11 cellular contexts compared by ENCODE assay signal in the genomic region with DNA sequence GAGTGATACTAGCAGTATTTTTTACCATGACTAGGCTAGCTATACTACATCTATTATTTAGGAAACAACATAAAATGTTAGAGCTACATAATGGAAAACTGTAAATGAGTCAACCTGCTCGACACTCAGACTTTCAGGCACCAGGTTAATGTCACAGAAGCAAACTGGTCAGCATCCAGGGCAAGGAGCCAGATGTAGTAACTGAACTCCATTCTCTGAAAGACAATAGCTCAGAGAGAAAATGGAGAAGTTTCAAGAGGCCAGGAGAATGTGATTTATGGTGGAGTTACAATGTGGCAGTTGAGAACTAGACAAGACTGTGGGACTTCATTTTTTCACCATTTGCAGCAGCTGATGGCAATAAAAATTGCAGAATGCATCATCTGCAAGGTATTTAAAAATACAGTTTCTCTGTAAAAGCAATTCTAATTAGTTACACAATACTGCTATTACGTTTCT.
DNase-seq lines count a peak whose midpoint lies in the region; ATAC-seq and TF ChIP-seq lines count a peak whose summit lies in the region.
"Had no signal": no experiment of that assay in that cellular context is flagged by ENCODE, and none has a peak within 500 bp of the region (broad histone marks: within the 10 kb centered on the region; RNA-seq: fewer than 3 reads in every experiment).

No MANE protein-coding gene starts in this region.

- no peak overlapping the region for H2AK5ac ChIP-seq in mesenchymal stem cell (ENCODE audit: low read length, severe bottlenecking)

- TF ChIP-seq POLR2A in tibial nerve (IDR thresholded peaks at IDR 0.05): no peak

- no peak overlapping the region for H3K14ac ChIP-seq in mesenchymal stem cell (ENCODE audit: low read length in 2 of 2)

- H3K27ac ChIP-seq in mesenchymal stem cell (ENCODE audit: low read length, poor library complexity, severe bottlenecking): no peak overlapping the region
- no peak overlapping the region for H3K27ac ChIP-seq in tibial nerve

- H3K27me3 ChIP-seq in mesenchymal stem cell (ENCODE audit: control insufficient read depth in 1 of 2, insufficient read depth in 1 of 2, low read length in 2 of 2) (no peaks in the 10 kb centered on the region), tibial nerve (no peaks in the 10 kb centered on the region)

- H3K79me1 ChIP-seq in mesenchymal stem cell (replicated peaks; ENCODE audit: low read length, poor library complexity, severe bottlenecking): no peaks in the 10 kb centered on the region

- TF ChIP-seq EP300 in tibial nerve (IDR thresholded peaks at IDR 0.05): no peak

- H3K4me1 ChIP-seq in mesenchymal stem cell (ENCODE audit: control insufficient read depth, insufficient read depth, low read depth, low read length) (no peaks in the 10 kb centered on the region), tibial nerve (no peaks in the 10 kb centered on the region)

- H3K4me3 ChIP-seq in mesenchymal stem cell (ENCODE audit: insufficient read depth in 1 of 2, low read depth in 1 of 2, low read length in 2 of 2): no peak overlapping the region
- no peak overlapping the region for H3K4me3 ChIP-seq in tibial nerve

- no peak overlapping the region for H4K8ac ChIP-seq in mesenchymal stem cell (ENCODE audit: low read length)

- H3K36me3 ChIP-seq in mesenchymal stem cell (ENCODE audit: control insufficient read depth in 1 of 2, insufficient read depth in 2 of 2, low read depth in 1 of 2, low read length in 2 of 2) (peaks cover 0 to 2% of the 10 kb centered on the region in 2 experiments), tibial nerve (no peaks in the 10 kb centered on the region)

- no peak overlapping the region for H3K9ac ChIP-seq in mesenchymal stem cell (ENCODE audit: low read length)

- no peak overlapping the region for H2BK120ac ChIP-seq in mesenchymal stem cell (ENCODE audit: low read depth, low read length)

- H3K23ac ChIP-seq in mesenchymal stem cell (ENCODE audit: low read length in 2 of 2): no peak overlapping the region

- TF ChIP-seq CTCF in tibial nerve (IDR thresholded peaks at IDR 0.05): no peak

- no peak overlapping the region for H2BK15ac ChIP-seq in mesenchymal stem cell (ENCODE audit: low read depth, poor library complexity, severe bottlenecking)

- peaks cover 24% of the 10 kb centered on the region for H3K9me3 ChIP-seq in mesenchymal stem cell (ENCODE audit: control insufficient read depth, low read length)
- H3K9me3 ChIP-seq in tibial nerve: peaks cover 0 to 28% (median 2%) of the 10 kb centered on the region in 4 donors

- no peak overlapping the region for H2AFZ ChIP-seq in mesenchymal stem cell (ENCODE audit: low read depth, low read length)

- no peak overlapping the region for H3K4ac ChIP-seq in mesenchymal stem cell (ENCODE audit: low read depth in 1 of 2, low read length in 2 of 2)

- H3K4me2 ChIP-seq in mesenchymal stem cell (ENCODE audit: low read length, poor library complexity, severe bottlenecking): no peak overlapping the region

- H2BK12ac ChIP-seq in mesenchymal stem cell (ENCODE audit: low read length in 2 of 2): no peak overlapping the region

- H2BK5ac ChIP-seq in mesenchymal stem cell (ENCODE audit: low read depth, low read length, poor library complexity, severe bottlenecking): no peak overlapping the region

- no peak overlapping the region for H4K91ac ChIP-seq in mesenchymal stem cell (ENCODE audit: low read length)

- no peak overlapping the region for H3K18ac ChIP-seq in mesenchymal stem cell (ENCODE audit: low read depth in 1 of 2, low read length in 2 of 2)

- no peak for ATAC-seq in activated CD4-positive, CD25-positive, alpha-beta regulatory T cell treated with anti-CD3 and anti-CD28 coated beads, Interleukin-2, amount 50 U/mL, for 24 hours
- ATAC-seq: activated T-cell treated with anti-CD3 and anti-CD28 coated beads, Interleukin-2, amount 50 U/mL, for 72 hours; HepG2; T-cell had no signal

- DNase-seq in GM03348 (ENCODE audit: low spot score) (peak; percentile 1), NCI-H1105 (lab: John Stamatoyannopoulos, UW) (peak; percentile 82), T1000 (lab: John Stamatoyannopoulos, UW) (peak; percentile 12), mesenchymal stem cell (peak; percentile 11), tibial nerve (ENCODE audit: low spot score in 2 of 2) (no peak), mucosa of gallbladder (ENCODE audit: low spot score) (no peak)
- no peak for DNase-seq in activated CD8-positive, alpha-beta memory T cell treated with anti-CD3 and anti-CD28 coated beads, Interleukin-2, amount 50 U/mL, for 48 hours
- DNase-seq: activated T-cell treated with anti-CD3 and anti-CD28 coated beads, Interleukin-2, amount 50 U/mL, for 72 hours; T-cell had no signal

- WGBS in mesenchymal stem cell: 65% methylated on average over 1 of the region's 2 CpGs
- 19 to 25% methylated on average over 2 of the region's 2 CpGs for WGBS in tibial nerve, 2 donors

Comparison
In these comparisons a context has a peak if more than half of its experiments do, and no peak if none do; other contexts are left out.
1. DNase-seq: peak in GM03348 (single experiment), NCI-H1105 (single experiment), T1000 (single experiment) and mesenchymal stem cell (single experiment); none in activated CD8-positive, alpha-beta memory T cell treated with anti-CD3 and anti-CD28 coated beads, Interleukin-2, amount 50 U/mL, for 48 hours (single experiment), tibial nerve (0 of 2) and mucosa of gallbladder (single experiment).